Comparison of ENCODE assay signal across 17 cellular contexts in the genomic region with DNA sequence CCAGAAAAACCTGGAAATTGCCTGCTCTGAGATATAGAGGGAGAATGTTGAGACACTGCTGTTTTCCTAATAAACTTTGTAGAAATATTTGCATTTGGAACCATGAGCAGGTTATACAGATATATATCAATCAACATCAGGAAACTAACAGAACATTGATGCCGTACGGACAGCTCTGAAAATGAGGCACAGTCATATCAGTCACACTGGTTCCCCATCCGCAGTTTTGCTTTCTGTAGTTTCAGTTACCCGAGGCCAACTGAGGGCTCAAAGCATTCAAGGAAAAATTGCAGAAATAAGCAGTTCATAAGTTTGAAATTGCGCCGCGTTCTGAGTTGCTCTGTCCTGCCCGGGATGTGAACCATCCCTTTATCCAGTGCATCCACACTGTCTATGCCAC.
A peak's percentile ranks its signal among the peaks of the same experiment; 100 is the strongest.
DNase-seq lines count a peak whose midpoint lies in the region; ATAC-seq, FAIRE-seq and TF ChIP-seq lines count a peak whose summit lies in the region.
"Had no signal": no experiment of that assay in that cellular context is flagged by ENCODE, and none has a peak within 500 bp of the region (broad histone marks: within the 10 kb centered on the region; RNA-seq: fewer than 3 reads in every experiment).

No MANE protein-coding gene starts in this region.

- no peaks in the 10 kb centered on the region for H3K36me3 Mint-ChIP-seq in activated CD4-positive, alpha-beta T cell treated with anti-CD3 and anti-CD28 coated beads, Interleukin-2, amount 10 ng/mL, durations not matched to agents 24 days and 14 days (ENCODE audit: low read depth)

- H3K4me3 Mint-ChIP-seq in activated CD4-positive, alpha-beta T cell treated with anti-CD3 and anti-CD28 coated beads, Interleukin-2, amount 10 ng/mL, durations not matched to agents 24 days and 14 days: no peak overlapping the region
- H3K4me3 Mint-ChIP-seq: CD4-positive, alpha-beta T cell had no signal

- DNase-seq in GM12892 (ENCODE audit: insufficient read length) (no peak), MV-4-11 (lab: John Stamatoyannopoulos, UW) (peak; percentile 56), frontal cortex (ENCODE audit: low spot score in 2 of 2) (no peak), AML-193 (lab: John Stamatoyannopoulos, UW) (no peak)
- DNase-seq in activated CD4-positive, alpha-beta T cell treated with anti-CD3 and anti-CD28 coated beads, Interleukin-2, amount 10 ng/mL, durations not matched to agents 24 days and 14 days: no peak
- DNase-seq: activated CD4-positive, CD25-positive, alpha-beta regulatory T cell; activated effector memory CD4-positive, alpha-beta T cell treated with Interleukin-2 at 50 U/mL for 16 hours; caudate nucleus; CD4-positive, alpha-beta T cell; DMS79 treated with DMSO at 0.1 percent for 48 hours; NCI-H524; right lobe of liver; stomach; upper lobe of left lung had no signal

- peaks cover 7% of the 10 kb centered on the region for H3K9me3 Mint-ChIP-seq in activated CD4-positive, alpha-beta T cell treated with anti-CD3 and anti-CD28 coated beads, Interleukin-2, amount 10 ng/mL, durations not matched to agents 24 days and 14 days
- H3K9me3 Mint-ChIP-seq: CD4-positive, alpha-beta T cell had no signal

- intact Hi-C loops in activated CD4-positive, alpha-beta T cell treated with anti-CD3 and anti-CD28 coated beads, Interleukin-2, amount 10 ng/mL, durations not matched to agents 24 days and 14 days (cut with micrococcal nuclease): no loop called here

- FAIRE-seq in GM12892 (lab: Jason Lieb, UNC): peak; percentile 53
- FAIRE-seq in frontal cortex (lab: Jason Lieb, UNC): no peak

- ATAC-seq in GM21360 (IDR thresholded peaks at IDR 0.05; ENCODE audit: unreplicated experiment) (peak; percentile 94), HG02938 (IDR thresholded peaks at IDR 0.05; ENCODE audit: unreplicated experiment) (peak; percentile 72), HG02610 (IDR thresholded peaks at IDR 0.05; ENCODE audit: unreplicated experiment) (no peak)
- ATAC-seq: right lobe of liver had no signal

- peaks cover 2% of the 10 kb centered on the region for H3K4me1 Mint-ChIP-seq in activated CD4-positive, alpha-beta T cell treated with anti-CD3 and anti-CD28 coated beads, Interleukin-2, amount 10 ng/mL, durations not matched to agents 24 days and 14 days

- peaks cover 39% of the 10 kb centered on the region for H3K27me3 Mint-ChIP-seq in activated CD4-positive, alpha-beta T cell treated with anti-CD3 and anti-CD28 coated beads, Interleukin-2, amount 10 ng/mL, durations not matched to agents 24 days and 14 days
- H3K27me3 Mint-ChIP-seq: CD4-positive, alpha-beta T cell had no signal

- no peak overlapping the region for H3K27ac Mint-ChIP-seq in activated CD4-positive, alpha-beta T cell treated with anti-CD3 and anti-CD28 coated beads, Interleukin-2, amount 10 ng/mL, durations not matched to agents 24 days and 14 days
- H3K27ac Mint-ChIP-seq: CD4-positive, alpha-beta T cell had no signal

- TF ChIP-seq POLR2A in GM12892 (IDR thresholded peaks at IDR 0.05; ENCODE audit: low read depth, low read length): no peak
